ENCODE assay signal across 8 cellular contexts in the genomic region with DNA sequence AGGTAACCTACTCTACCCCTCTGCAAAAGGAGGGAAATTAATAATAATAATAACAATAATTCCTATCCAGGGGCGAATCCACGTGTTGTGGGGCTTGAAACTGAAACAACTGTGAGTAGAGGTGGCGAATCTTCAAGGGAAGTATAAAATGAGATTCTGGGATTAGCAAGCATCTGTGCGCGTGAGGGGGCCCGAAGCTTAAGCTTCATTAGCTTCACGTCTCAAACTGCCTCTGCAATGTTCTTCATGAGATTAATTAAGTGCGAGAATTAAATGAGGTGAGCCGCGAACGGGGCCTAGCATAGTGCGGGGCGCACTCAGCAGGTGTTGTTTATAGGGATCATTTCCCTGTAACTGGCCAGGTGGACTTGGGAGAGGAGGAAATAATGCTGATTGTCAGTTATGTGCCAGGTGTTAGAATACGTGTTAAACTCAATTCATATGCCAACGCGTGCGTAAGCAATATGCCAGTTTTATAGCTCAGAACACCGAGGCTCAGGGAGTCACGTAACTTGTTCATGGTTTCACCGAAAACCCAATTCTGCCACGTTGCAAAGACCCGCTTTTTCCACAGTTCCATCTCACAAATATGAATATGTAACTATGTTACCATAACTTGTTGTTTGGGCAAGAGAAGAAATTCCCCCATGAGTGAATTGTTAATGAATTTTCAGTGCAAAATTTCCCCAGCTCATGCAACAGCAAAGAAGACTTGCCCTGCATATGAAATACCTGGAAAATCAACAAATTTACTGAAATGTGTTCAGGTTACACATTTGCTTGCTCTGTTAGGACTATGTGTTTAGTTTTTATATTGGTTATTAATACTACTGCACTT. TPM values are rescaled to one million over a fixed set of nuclear protein-coding genes. Genes with fewer than 3 reads are reported as not detected.
DNase-seq lines count a peak whose midpoint lies in the region; ATAC-seq and TF ChIP-seq lines count a peak whose summit lies in the region.

No MANE protein-coding gene starts in this region.

- peaks cover 32% of the 10 kb centered on the region for H3K4me1 ChIP-seq in GM23338 (ENCODE audit: insufficient read depth)
- H3K4me1 ChIP-seq in fibroblast of lung (ENCODE audit: control insufficient read depth, extremely low read depth, insufficient read depth, low read length) = peaks cover 4% of the 10 kb centered on the region

- peak overlapping the region; percentile 89 for H3K4me2 ChIP-seq in GM23338
- peak overlapping the region; percentile 86 for H3K4me2 ChIP-seq in fibroblast of lung (ENCODE audit: extremely low read depth, insufficient read depth, low read length)

- CTCF ChIA-PET in T-cell (lab: Charles Lee) = interaction anchor here in 1 of 2 donors (0.9 to 1.6 kb wide), 3 partner anchors 10 to 125 kb away, joined by 3 to 5 read pairs (median 4); no protein-coding TSS in a partner anchor

- H3K27ac ChIP-seq in GM23338 (ENCODE audit: low read depth) (no peak overlapping the region), fibroblast of lung (ENCODE audit: insufficient read depth, low read length) (no peak overlapping the region)

- H3K4me3 Mint-ChIP-seq in GM23338 = peak overlapping the region; percentile 76
- peak overlapping the region; percentile 87 to 93 (median 87) for H3K4me3 Mint-ChIP-seq in T-cell

- H3K9me3 ChIP-seq in fibroblast of lung (ENCODE audit: control insufficient read depth, insufficient read depth, low read depth, low read length) = no peaks in the 10 kb centered on the region

- POLR2A ChIA-PET in T-cell (lab: Charles Lee) = no interaction called here

- ATAC-seq in GM23338 = no peak
- no peak for ATAC-seq in T-cell (replicated peaks in 1 of 4)

- H3K9ac ChIP-seq in fibroblast of lung (ENCODE audit: insufficient read depth, low read length) = no peak overlapping the region

- H3K36me3 Mint-ChIP-seq in GM23338 (ENCODE audit: low read depth) (no peaks in the 10 kb centered on the region), T-cell (no peaks in the 10 kb centered on the region)

- H3F3A ChIP-seq in GM23338 (replicated peaks; ENCODE audit: low read depth) = peaks cover 4% of the 10 kb centered on the region; the same call in 1 of the 2 replicates

- H3K27me3 Mint-ChIP-seq in GM23338 (ENCODE audit: insufficient read depth, low read depth, poor library complexity) (peaks cover 46% of the 10 kb centered on the region), T-cell (no peaks in the 10 kb centered on the region)

- H3K4me3 ChIP-seq in GM23338 = peak overlapping the region; percentile 81
- H3K4me3 ChIP-seq in fibroblast of lung (replicated peaks in 1 of 4; ENCODE audit: control extremely low read depth in 1 of 4, insufficient read depth in 1 of 4, low read depth in 3 of 4, low read length in 4 of 4) = peak overlapping the region; percentile 54 to 66 (median 61)

- H3K79me2 ChIP-seq in GM23338 (replicated peaks; ENCODE audit: insufficient read depth) (no peaks in the 10 kb centered on the region), fibroblast of lung (ENCODE audit: control insufficient read depth, insufficient read depth, low read length) (no peaks in the 10 kb centered on the region)

- H3K9me2 ChIP-seq in GM23338 (ENCODE audit: insufficient read depth) = peaks cover 4% of the 10 kb centered on the region; the same call in 1 of the 2 replicates

- H3K36me3 ChIP-seq in GM23338 (ENCODE audit: insufficient read depth) = no peaks in the 10 kb centered on the region
- no peaks in the 10 kb centered on the region for H3K36me3 ChIP-seq in fibroblast of lung (ENCODE audit: control insufficient read depth, insufficient read depth, low read length)

- H3K27ac Mint-ChIP-seq in GM23338 (no peak overlapping the region), T-cell (peak overlapping the region; percentile 82 to 92)

- peak; percentile 23 for DNase-seq in COR-L47 (lab: John Stamatoyannopoulos, UW)
- peak; percentile 30 for DNase-seq in GM23338 (ENCODE audit: low spot score)
- DNase-seq in T-cell = peak in 1 of 34 experiments; percentile 6
- DNase-seq in fibroblast of lung (ENCODE audit: low read depth in 2 of 2) = peak; percentile 1 to 5
- peak; percentile 69 for DNase-seq in retina
- DNase-seq in epidermal melanocyte (ENCODE audit: insufficient read length, low spot score) = no peak
- DNase-seq in EL = no peak
- no peak for DNase-seq in SIG-M5 treated with dmso at 0.1 percent for 504 hours (lab: John Stamatoyannopoulos, UW; ENCODE audit: unreplicated experiment)

- peaks cover 14% of the 10 kb centered on the region for H4K20me1 ChIP-seq in GM23338 (replicated peaks; ENCODE audit: insufficient read depth)
- no peaks in the 10 kb centered on the region for H4K20me1 ChIP-seq in fibroblast of lung (ENCODE audit: control insufficient read depth, extremely low read depth, insufficient read depth, low read length)

- H3K4me1 Mint-ChIP-seq in GM23338 (peaks cover 32% of the 10 kb centered on the region), T-cell (peaks cover 35 to 38% (median 36%) of the 10 kb centered on the region in 3 donors)

- peaks cover 94% of the 10 kb centered on the region for H3K27me3 ChIP-seq in GM23338 (ENCODE audit: insufficient read depth)
- peaks cover 56% of the 10 kb centered on the region for H3K27me3 ChIP-seq in fibroblast of lung (ENCODE audit: control insufficient read depth, insufficient read depth, low read length)

- H3K9me3 Mint-ChIP-seq in GM23338 = 0 out of 3 replicates have a peak, but pooled peaks cover 2% of the 10 kb centered on the region
- H3K9me3 Mint-ChIP-seq in T-cell = no peaks in the 10 kb centered on the region

- TF ChIP-seq CTCF in GM23338 (conservative IDR thresholded peaks at IDR 0.05; ENCODE audit: low read depth in 2 of 2) = no peak
- no peak for TF ChIP-seq CTCF in fibroblast of lung (conservative IDR thresholded peaks at IDR 0.05 in 1 of 2, IDR thresholded peaks at IDR 0.05 in 1 of 2; ENCODE audit: low read depth in 1 of 2, low read length in 2 of 2)

- H2AFZ ChIP-seq in GM23338 (peak overlapping the region; percentile 91), fibroblast of lung (ENCODE audit: low read length) (no peak overlapping the region)

TF ChIP-seq in GM23338, 12 proteins besides CTCF, POLR2A, EP300 and RAD21:
- TF ChIP-seq ZNF331 (CRISPR knock-in tag; IDR thresholded peaks at IDR 0.05; ENCODE audit: low read depth) = no peak
- TF ChIP-seq EZH2 (IDR thresholded peaks at IDR 0.05; ENCODE audit: low read depth, unreplicated experiment) = peak; percentile 63

RNA-seq across cellular contexts. Expression of a gene that starts 30.3 kb away (rescaled TPM):
- 151 and 174 TPM in 2 replicates for total RNA-seq in GM23338 (2014; rRNA removed; shearing (Covaris generic))
- polyA plus RNA-seq in GM23338 (2016; fragmentation: Nextera tagmentation; extraction: Ambion mirVana) (171 and 183 TPM in 2 replicates), fibroblast of lung (148 and 205 TPM in 2 replicates)
- total RNA-seq in T-cell (100 to 1,000 TPM; 111 to 125 (median 115) TPM), fibroblast of lung (75.1 and 84.7 TPM in 2 replicates)
- 176 and 246 TPM in 2 replicates for polyA plus RNA-seq in fibroblast of lung (2012)
- polyA minus RNA-seq in fibroblast of lung (ENCODE audit: low replicate concordance) = 264 and 270 TPM in 2 replicates

RNA-seq across cellular contexts. Expression of a gene that starts 57.0 kb away (rescaled TPM):
- 0.66 and 0.90 TPM in 2 replicates for total RNA-seq in GM23338 (2014; rRNA removed; shearing (Covaris generic))
- polyA plus RNA-seq in GM23338 (2016; fragmentation: Nextera tagmentation; extraction: Ambion mirVana) (1.4 and 1.7 TPM in 2 replicates), fibroblast of lung (24.2 and 25.0 TPM in 2 replicates)
- total RNA-seq in T-cell (1 to 10 TPM; 3.4 to 5.7 (median 4.8) TPM), fibroblast of lung (8.0 and 11.4 TPM in 2 replicates)
- polyA plus RNA-seq in fibroblast of lung (2012) = 19.1 and 19.5 TPM in 2 replicates
- polyA minus RNA-seq in fibroblast of lung (ENCODE audit: low replicate concordance) = 19.7 and 52.2 TPM in 2 replicates

Comparison
In these comparisons a context has a peak if more than half of its experiments do, and no peak if none do; other contexts are left out.
1. DNase-seq: peak in COR-L47 (single experiment), GM23338 (single experiment), fibroblast of lung (2 of 2) and retina (single experiment); none in epidermal melanocyte (single experiment), EL (single experiment) and SIG-M5 treated with dmso at 0.1 percent for 504 hours (single experiment).